Comparison of ENCODE assay signal across 21 cellular contexts in the genomic region with DNA sequence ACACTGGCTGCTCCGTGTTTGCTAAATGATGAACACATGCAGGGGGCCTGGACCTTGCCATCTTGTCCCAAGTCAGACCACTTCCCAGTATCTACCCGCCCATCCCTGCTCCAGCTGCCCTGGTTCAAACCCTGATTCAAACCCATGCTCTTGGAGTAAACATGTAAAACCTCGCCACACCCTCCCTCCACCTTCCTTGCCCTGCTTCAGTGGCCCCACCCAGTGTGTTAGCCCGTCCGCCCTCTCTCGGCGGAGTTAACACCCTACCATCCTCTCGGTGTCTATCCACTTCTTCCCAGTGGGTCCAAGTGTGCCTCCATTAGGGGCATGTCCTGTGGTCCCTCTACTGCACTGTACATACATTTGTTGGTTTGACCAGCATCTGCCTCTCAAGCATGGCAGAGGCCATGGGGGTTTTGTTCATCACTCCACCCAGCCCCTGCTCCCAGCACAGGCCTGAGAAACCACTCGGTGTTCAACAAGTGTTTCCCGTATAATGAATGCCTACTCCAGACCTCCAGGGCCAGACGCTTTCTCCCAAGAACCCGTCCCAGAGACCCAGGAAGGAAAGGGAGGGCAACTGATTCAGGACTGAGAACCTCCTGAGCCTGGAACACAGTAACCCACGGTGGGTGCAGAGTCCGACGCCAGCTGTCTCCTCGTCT.
"Had no signal": no experiment of that assay in that cellular context is flagged by ENCODE, and none has a peak within 500 bp of the region (broad histone marks: within the 10 kb centered on the region; RNA-seq: fewer than 3 reads in every experiment).

No MANE protein-coding gene starts in this region.

- H3K27ac Mint-ChIP-seq: activated naive CD4-positive, alpha-beta T cell treated with anti-CD3 and anti-CD28 coated beads for 36 hours; activated T-helper 1 cell treated with anti-CD3 and anti-CD28 coated beads, Interleukin-12 subunit alpha, Interleukin-12 subunit beta, Interleukin-2, Interleukin-4 antibody, amounts not matched to agents 30 ng/mL and 10 ng/mL and 1 ng/mL, durations not matched to agents 14 hours and 24 hours and 36 hours; stimulated activated naive CD8-positive, alpha-beta T cell treated with anti-CD3 and anti-CD28 coated beads, Interleukin-15, Interleukin-2, amounts not matched to agents 100 ng/mL and 50 ng/mL, for 24 hours; type B pancreatic cell had no signal

- ATAC-seq: activated CD4-positive, CD25-positive, alpha-beta regulatory T cell treated with anti-CD3 and anti-CD28 coated beads, Interleukin-2, amount 50 U/mL, for 24 hours; left lung; naive thymus-derived CD8-positive, alpha-beta T cell had no signal

- H3K9me3 ChIP-seq: left lung, right lobe of liver, suprapubic skin had no signal

- H3K27ac ChIP-seq: coronary artery, left lung, right lobe of liver, suprapubic skin had no signal

- H3K4me3 ChIP-seq: coronary artery, left lung, right lobe of liver, smooth muscle cell, suprapubic skin had no signal

- H3K9me3 Mint-ChIP-seq: activated naive CD4-positive, alpha-beta T cell treated with anti-CD3 and anti-CD28 coated beads for 36 hours; activated T-helper 1 cell treated with anti-CD3 and anti-CD28 coated beads, Interleukin-12 subunit alpha, Interleukin-12 subunit beta, Interleukin-2, Interleukin-4 antibody, amounts not matched to agents 30 ng/mL and 10 ng/mL and 1 ng/mL, durations not matched to agents 14 hours and 24 hours and 36 hours; naive thymus-derived CD8-positive, alpha-beta T cell; stimulated activated naive CD8-positive, alpha-beta T cell treated with anti-CD3 and anti-CD28 coated beads, Interleukin-15, Interleukin-2, amounts not matched to agents 100 ng/mL and 50 ng/mL, for 24 hours; type B pancreatic cell had no signal

- H3K4me1 ChIP-seq: left lung, right lobe of liver, suprapubic skin had no signal

- H3K4me3 Mint-ChIP-seq: activated naive CD4-positive, alpha-beta T cell treated with anti-CD3 and anti-CD28 coated beads for 36 hours; activated T-helper 1 cell treated with anti-CD3 and anti-CD28 coated beads, Interleukin-12 subunit alpha, Interleukin-12 subunit beta, Interleukin-2, Interleukin-4 antibody, amounts not matched to agents 30 ng/mL and 10 ng/mL and 1 ng/mL, durations not matched to agents 14 hours and 24 hours and 36 hours; stimulated activated naive CD8-positive, alpha-beta T cell treated with anti-CD3 and anti-CD28 coated beads, Interleukin-15, Interleukin-2, amounts not matched to agents 100 ng/mL and 50 ng/mL, for 24 hours; type B pancreatic cell had no signal

- DNase-seq: activated CD4-positive, alpha-beta T cell treated with anti-CD3 and anti-CD28 coated beads, Interleukin-2, amount 50 U/mL, for 4 hours; activated CD8-positive, alpha-beta memory T cell treated with anti-CD3 and anti-CD28 coated beads, Interleukin-2, amount 50 U/mL, for 4 hours; activated naive CD4-positive, alpha-beta T cell treated with anti-CD3 and anti-CD28 coated beads for 36 hours; central memory CD4-positive, alpha-beta T cell; effector CD4-positive, alpha-beta T cell; foreskin fibroblast; hippocampal formation; mammary epithelial cell; naive thymus-derived CD8-positive, alpha-beta T cell; right lobe of liver; SIG-M5; stimulated activated CD4-positive, alpha-beta T cell treated with anti-CD3 and anti-CD28 coated beads, Interleukin-4, amount 100 ng/mL, for 4 hours; stimulated activated CD8-positive, alpha-beta memory T cell treated with anti-CD3 and anti-CD28 coated beads, Interleukin-4, amount 100 ng/mL, for 48 hours had no signal

- H3K27me3 Mint-ChIP-seq: naive thymus-derived CD8-positive, alpha-beta T cell; stimulated activated naive CD8-positive, alpha-beta T cell treated with anti-CD3 and anti-CD28 coated beads, Interleukin-15, Interleukin-2, amounts not matched to agents 100 ng/mL and 50 ng/mL, for 24 hours; type B pancreatic cell had no signal
